20 cellular contexts compared by ENCODE assay signal in the genomic region with DNA sequence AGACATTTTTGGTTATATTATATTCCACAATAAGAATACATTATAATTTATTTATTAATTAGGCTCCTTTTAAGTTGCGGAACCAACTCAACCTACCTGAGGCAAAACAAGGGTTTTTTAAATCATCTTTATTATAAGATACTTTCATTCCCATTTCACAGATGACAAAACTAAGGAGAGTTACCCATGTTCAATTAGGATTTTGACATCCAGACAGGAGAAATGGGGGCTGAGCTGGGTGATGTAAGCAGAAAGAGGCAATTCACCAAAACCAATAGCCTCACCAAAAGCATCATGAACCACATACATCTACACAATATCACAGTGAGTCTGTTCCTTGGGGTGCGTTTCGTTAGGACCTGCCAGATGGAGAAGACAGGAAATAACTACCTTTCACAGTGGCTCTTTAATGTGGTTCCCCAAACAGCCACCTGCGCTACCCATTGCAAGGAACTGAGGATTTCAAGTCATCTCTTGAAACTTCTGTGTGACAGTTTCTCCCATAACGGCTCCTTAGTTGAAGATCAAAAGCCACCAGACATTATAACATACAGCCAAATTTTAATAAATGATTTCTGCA.
A peak's percentile ranks its signal among the peaks of the same experiment; 100 is the strongest.
DNase-seq lines count a peak whose midpoint lies in the region; ATAC-seq and TF ChIP-seq lines count a peak whose summit lies in the region.
"Had no signal": no experiment of that assay in that cellular context is flagged by ENCODE, and none has a peak within 500 bp of the region (broad histone marks: within the 10 kb centered on the region; RNA-seq: fewer than 3 reads in every experiment).

No MANE protein-coding gene starts in this region.

- peak overlapping the region in 7 of 8 donors; percentile 19 to 76 (median 64) for H3K4me3 Mint-ChIP-seq in CD4-positive, alpha-beta memory T cell
- H3K4me3 Mint-ChIP-seq: stimulated activated naive B cell treated with anti-CD40 and anti-IgM and Interleukin-4, amounts not matched to agents 10 μg/mL and 1 μg/mL and 100 μg/mL, for 72 hours had no signal

- H3K27me3 ChIP-seq in CD4-positive, alpha-beta memory T cell (ENCODE audit: insufficient read depth, low read length): no peaks in the 10 kb centered on the region
- H3K27me3 ChIP-seq in lower lobe of right lung (ENCODE audit: low read depth): no peaks in the 10 kb centered on the region
- H3K27me3 ChIP-seq: BE2C, body of pancreas, pancreas had no signal

- H3K4me1 ChIP-seq in CD4-positive, alpha-beta memory T cell (ENCODE audit: insufficient read depth, low read length): peaks cover 78% of the 10 kb centered on the region
- H3K4me1 ChIP-seq in lower lobe of right lung: peaks cover 7% of the 10 kb centered on the region
- H3K4me1 ChIP-seq: body of pancreas, pancreas had no signal

- peaks cover 0 to 1% (median 0%) of the 10 kb centered on the region in 8 donors for H3K9me3 Mint-ChIP-seq in CD4-positive, alpha-beta memory T cell
- H3K9me3 Mint-ChIP-seq in activated naive CD4-positive, alpha-beta T cell treated with anti-CD3 and anti-CD28 coated beads, Interleukin-2, amount 50 U/mL, for 72 hours: no peaks in the 10 kb centered on the region
- H3K9me3 Mint-ChIP-seq: stimulated activated naive B cell treated with anti-CD40 and anti-IgM and Interleukin-4, amounts not matched to agents 10 μg/mL and 1 μg/mL and 100 μg/mL, for 72 hours had no signal

- peak; percentile 63 to 73 (median 64) for DNase-seq in CD4-positive, alpha-beta memory T cell
- DNase-seq in GM12865 (ENCODE audit: low read depth) (peak; percentile 70), T-helper 2 cell (peak in 3 of 5 experiments; percentile 12 to 58 (median 31)), lower lobe of right lung (no peak), SK-N-DZ (ENCODE audit: low spot score) (no peak), AG08395 (ENCODE audit: low spot score) (no peak)
- peak in 1 of 2 donors; percentile 56 for DNase-seq in activated naive CD4-positive, alpha-beta T cell treated with anti-CD3 and anti-CD28 coated beads, Interleukin-2, amount 50 U/mL, for 72 hours (ENCODE audit: low spot score in 2 of 2)
- DNase-seq: activated gamma-delta T cell; BE2C; body of pancreas; DMS153; H7; left ventricle myocardium superior; NCI-H2029; NCI-H526; pancreas; SK-N-SH; stimulated activated naive B cell treated with anti-CD40 and anti-IgM and Interleukin-4, amounts not matched to agents 10 μg/mL and 1 μg/mL and 100 μg/mL, for 72 hours; upper lobe of right lung had no signal

- no peak for TF ChIP-seq CTCF in GM12865 (IDR thresholded peaks at IDR 0.05; ENCODE audit: insufficient read depth, low read depth, low read length, missing control alignments)
- TF ChIP-seq CTCF in lower lobe of right lung (IDR thresholded peaks at IDR 0.05): no peak

- no peak overlapping the region for H3K27ac ChIP-seq in CD4-positive, alpha-beta memory T cell (ENCODE audit: low read depth, low read length)
- H3K27ac ChIP-seq in lower lobe of right lung: no peak overlapping the region
- H3K27ac ChIP-seq: body of pancreas, pancreas, upper lobe of right lung had no signal

- CTCF ChIA-PET in CD4-positive, alpha-beta memory T cell (lab: Charles Lee; ENCODE audit: partially characterized antibody): interaction anchor here (1.2 to 1.4 kb wide), 2 partner anchors 13 to 18 kb away, joined by 3 to 4 read pairs; no protein-coding TSS in a partner anchor

- H3K27me3 Mint-ChIP-seq in CD4-positive, alpha-beta memory T cell: no peaks in the 10 kb centered on the region

- no peaks in the 10 kb centered on the region for H3K9me3 ChIP-seq in CD4-positive, alpha-beta memory T cell (ENCODE audit: control insufficient read depth in 1 of 2, low read length in 2 of 2)
- H3K9me3 ChIP-seq in lower lobe of right lung: no peaks in the 10 kb centered on the region
- H3K9me3 ChIP-seq: BE2C, body of pancreas, pancreas, SK-N-SH, upper lobe of right lung had no signal

- POLR2A ChIA-PET in CD4-positive, alpha-beta memory T cell (lab: Charles Lee; ENCODE audit: partially characterized antibody): interaction anchor here (0.6 kb wide), 1 partner anchor 323 kb away, joined by 4 read pairs; no protein-coding TSS in a partner anchor

- H3K4me3 ChIP-seq in CD4-positive, alpha-beta memory T cell (ENCODE audit: low read length in 2 of 2): no peak overlapping the region
- H3K4me3 ChIP-seq in GM12865 (ENCODE audit: low read depth, low read length): no peak overlapping the region
- H3K4me3 ChIP-seq in lower lobe of right lung: no peak overlapping the region
- H3K4me3 ChIP-seq: body of pancreas, pancreas, upper lobe of right lung had no signal

- H3K27ac Mint-ChIP-seq in CD4-positive, alpha-beta memory T cell: peak overlapping the region; percentile 2 to 71 (median 48)
- H3K27ac Mint-ChIP-seq in activated naive CD4-positive, alpha-beta T cell treated with anti-CD3 and anti-CD28 coated beads, Interleukin-2, amount 50 U/mL, for 72 hours: no peak overlapping the region

- H3K4me1 Mint-ChIP-seq in CD4-positive, alpha-beta memory T cell: peaks cover 49 to 79% (median 69%) of the 10 kb centered on the region in 4 donors

- ATAC-seq in activated naive CD4-positive, alpha-beta T cell treated with anti-CD3 and anti-CD28 coated beads, Interleukin-2, amount 50 U/mL, for 72 hours: peak; percentile 80 to 85
- ATAC-seq in lower lobe of right lung: no peak
- ATAC-seq in GM21367 (IDR thresholded peaks at IDR 0.05; ENCODE audit: unreplicated experiment): no peak
- ATAC-seq: body of pancreas; left ventricle myocardium superior; pancreas; stimulated activated naive B cell treated with anti-CD40 and anti-IgM and Interleukin-4, amounts not matched to agents 10 μg/mL and 1 μg/mL and 100 μg/mL, for 72 hours; upper lobe of right lung had no signal

- H3K36me3 ChIP-seq in CD4-positive, alpha-beta memory T cell (ENCODE audit: insufficient read depth, low read length): no peaks in the 10 kb centered on the region
- no peaks in the 10 kb centered on the region for H3K36me3 ChIP-seq in lower lobe of right lung
- H3K36me3 ChIP-seq: BE2C, pancreas, upper lobe of right lung had no signal

- intact Hi-C loops in CD4-positive, alpha-beta memory T cell (cut with micrococcal nuclease): loop anchor here (5.0 kb wide), 4 partner anchors 73 to 322 kb away; no protein-coding TSS in a partner anchor
- intact Hi-C loops in lower lobe of right lung (cut with DNase I): no loop called here

- H3K36me3 Mint-ChIP-seq in CD4-positive, alpha-beta memory T cell: no peaks in the 10 kb centered on the region
- peaks cover 0 to 4% of the 10 kb centered on the region in 2 donors for H3K36me3 Mint-ChIP-seq in activated naive CD4-positive, alpha-beta T cell treated with anti-CD3 and anti-CD28 coated beads, Interleukin-2, amount 50 U/mL, for 72 hours
- H3K36me3 Mint-ChIP-seq: stimulated activated naive B cell treated with anti-CD40 and anti-IgM and Interleukin-4, amounts not matched to agents 10 μg/mL and 1 μg/mL and 100 μg/mL, for 72 hours had no signal

Comparison
In these comparisons a context has a peak if more than half of its experiments do, and no peak if none do; other contexts are left out.
1. DNase-seq: peak in CD4-positive, alpha-beta memory T cell (5 of 5), GM12865 (single experiment) and T-helper 2 cell (3 of 5); none in lower lobe of right lung (single experiment), SK-N-DZ (single experiment) and AG08395 (single experiment).
2. H3K27ac Mint-ChIP-seq: peak in CD4-positive, alpha-beta memory T cell (7 of 7); none in activated naive CD4-positive, alpha-beta T cell treated with anti-CD3 and anti-CD28 coated beads, Interleukin-2, amount 50 U/mL, for 72 hours (0 of 2).
3. ATAC-seq: peak in activated naive CD4-positive, alpha-beta T cell treated with anti-CD3 and anti-CD28 coated beads, Interleukin-2, amount 50 U/mL, for 72 hours (2 of 2); none in lower lobe of right lung (0 of 2) and GM21367 (single experiment).